In genomic region chr4:53529025-53529424, GRCh38 we compare ENCODE assay signal across 27 cellular contexts.
"Had no signal": no experiment of that assay in that cellular context is flagged by ENCODE, and none has a peak within 500 bp of the region (broad histone marks: within the 10 kb centered on the region; RNA-seq: fewer than 3 reads in every experiment).

No MANE protein-coding gene starts in this region.

- H3K27ac ChIP-seq: heart left ventricle, left ventricle myocardium inferior, ovary, prostate gland, skin epidermis, stomach, testis, thyroid gland, transverse colon, upper lobe of right lung, uterus had no signal

- H3K9me3 ChIP-seq: heart left ventricle, left ventricle myocardium inferior, ovary, prostate gland, stomach, testis, thyroid gland, transverse colon, upper lobe of right lung, uterus had no signal

- H3K4me3 Mint-ChIP-seq: immature natural killer cell; memory B cell; mesothelial cell of epicardium; naive thymus-derived CD4-positive, alpha-beta T cell; natural killer cell treated with Interleukin-12 subunit alpha and Interleukin-12 subunit beta and Interleukin-15 and Interleukin-18, amount 100 ng/mL, for 72 hours; stimulated activated naive B cell treated with anti-CD40 and anti-IgM and Interleukin-4, amounts not matched to agents 10 μg/mL and 1 μg/mL and 100 μg/mL, for 72 hours had no signal

- H3K36me3 Mint-ChIP-seq: immature natural killer cell; memory B cell; mesothelial cell of epicardium; naive thymus-derived CD4-positive, alpha-beta T cell; natural killer cell treated with Interleukin-12 subunit alpha and Interleukin-12 subunit beta and Interleukin-15 and Interleukin-18, amount 100 ng/mL, for 72 hours; stimulated activated naive B cell treated with anti-CD40 and anti-IgM and Interleukin-4, amounts not matched to agents 10 μg/mL and 1 μg/mL and 100 μg/mL, for 72 hours had no signal

- H3K4me1 Mint-ChIP-seq: immature natural killer cell; memory B cell; naive thymus-derived CD4-positive, alpha-beta T cell; stimulated activated naive B cell treated with anti-CD40 and anti-IgM and Interleukin-4, amounts not matched to agents 10 μg/mL and 1 μg/mL and 100 μg/mL, for 72 hours had no signal

- ATAC-seq: heart left ventricle; naive thymus-derived CD4-positive, alpha-beta T cell; natural killer cell treated with Interleukin-12 subunit alpha and Interleukin-12 subunit beta and Interleukin-15 and Interleukin-18, amount 100 ng/mL, for 72 hours; right cardiac atrium; sciatic nerve; stimulated activated naive B cell treated with anti-CD40 and anti-IgM and Interleukin-4, amounts not matched to agents 10 μg/mL and 1 μg/mL and 100 μg/mL, for 72 hours; stimulated activated naive CD8-positive, alpha-beta T cell treated with anti-CD3 and anti-CD28 coated beads, Interleukin-15, Interleukin-2, amounts not matched to agents 100 U/mL and 50 U/mL, for 24 hours; upper lobe of right lung had no signal

- H3K4me1 ChIP-seq: prostate gland, thyroid gland, transverse colon, upper lobe of right lung, uterus had no signal

- H3K4me3 ChIP-seq: heart left ventricle, left ventricle myocardium inferior, ovary, prostate gland, skin epidermis, stomach, testis, thyroid gland, transverse colon, upper lobe of right lung, uterus had no signal

- H3K27ac Mint-ChIP-seq: immature natural killer cell; memory B cell; mesothelial cell of epicardium; naive thymus-derived CD4-positive, alpha-beta T cell; natural killer cell treated with Interleukin-12 subunit alpha and Interleukin-12 subunit beta and Interleukin-15 and Interleukin-18, amount 100 ng/mL, for 72 hours; stimulated activated naive B cell treated with anti-CD40 and anti-IgM and Interleukin-4, amounts not matched to agents 10 μg/mL and 1 μg/mL and 100 μg/mL, for 72 hours had no signal

- DNase-seq: heart left ventricle; hypothalamus; immature natural killer cell; left ventricle myocardium inferior; naive thymus-derived CD4-positive, alpha-beta T cell; ovary; posterior cingulate gyrus; retina; right cardiac atrium; stimulated activated CD4-positive, alpha-beta T cell treated with anti-CD3 and anti-CD28 coated beads, Interleukin-12 subunit alpha, Interleukin-12 subunit beta, amount 100 ng/mL, for 4 hours; stimulated activated CD4-positive, alpha-beta T cell treated with anti-CD3 and anti-CD28 coated beads, Interleukin-15, amount 100 ng/mL, for 24 hours; stimulated activated CD4-positive, alpha-beta T cell treated with anti-CD3 and anti-CD28 coated beads, Interleukin-2, amount 100 ng/mL, for 24 hours; stimulated activated CD4-positive, alpha-beta T cell treated with anti-CD3 and anti-CD28 coated beads, Interleukin-4, amount 100 ng/mL, for 1 hour; stimulated activated naive B cell treated with anti-CD40 and anti-IgM and Interleukin-4, amounts not matched to agents 10 μg/mL and 1 μg/mL and 100 μg/mL, for 72 hours; stimulated activated naive CD8-positive, alpha-beta T cell treated with anti-CD3 and anti-CD28 coated beads, Interleukin-15, Interleukin-2, amounts not matched to agents 100 U/mL and 50 U/mL, for 24 hours; stomach; testis; thyroid gland; transverse colon; upper lobe of right lung; uterus had no signal

- H3K9me3 Mint-ChIP-seq: immature natural killer cell; memory B cell; mesothelial cell of epicardium; naive thymus-derived CD4-positive, alpha-beta T cell; natural killer cell treated with Interleukin-12 subunit alpha and Interleukin-12 subunit beta and Interleukin-15 and Interleukin-18, amount 100 ng/mL, for 72 hours; stimulated activated naive B cell treated with anti-CD40 and anti-IgM and Interleukin-4, amounts not matched to agents 10 μg/mL and 1 μg/mL and 100 μg/mL, for 72 hours had no signal

- H3K27me3 ChIP-seq: heart left ventricle, ovary, stomach, testis, thyroid gland, transverse colon, upper lobe of right lung, uterus had no signal

- H3K36me3 ChIP-seq: heart left ventricle, left ventricle myocardium inferior, ovary, prostate gland, stomach, thyroid gland, transverse colon, upper lobe of right lung, uterus had no signal
